In the genomic region with DNA sequence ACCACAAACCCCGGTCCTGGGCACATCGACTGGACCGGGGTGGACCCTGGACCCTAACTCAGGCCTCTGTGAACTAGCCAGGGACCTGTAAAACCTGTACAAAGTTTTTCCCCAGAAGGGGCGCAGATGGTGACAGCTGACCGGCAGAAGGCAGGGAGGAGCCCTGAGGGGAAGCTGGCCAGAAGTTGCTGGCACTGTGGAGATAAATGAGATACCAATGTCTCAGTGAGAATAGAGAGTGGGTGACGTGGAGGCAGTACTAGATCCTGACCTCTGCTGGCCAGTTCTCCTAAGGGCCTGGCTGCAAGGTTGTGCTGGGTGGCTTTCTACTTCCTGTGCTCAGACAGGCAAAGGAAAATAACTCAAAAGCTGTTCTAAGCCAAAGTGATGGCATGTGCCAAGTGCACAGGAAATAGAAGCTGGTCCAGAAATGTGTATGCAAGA, we compare ENCODE assay signal across 8 cellular contexts. TPM values are rescaled to one million over a fixed set of nuclear protein-coding genes. Genes with fewer than 3 reads are reported as not detected.
DNase-seq lines count a peak whose midpoint lies in the region; ATAC-seq and TF ChIP-seq lines count a peak whose summit lies in the region.

No MANE protein-coding gene starts in this region.

- H3K27me3 ChIP-seq in OCI-LY3 (ENCODE audit: low read depth, low read length), result peaks cover 25% of the 10 kb centered on the region

- H3K27ac ChIP-seq in OCI-LY3 (ENCODE audit: low read length) (no peak overlapping the region), cingulate gyrus (ENCODE audit: low read depth, low read length) (peak overlapping the region; percentile 44)

- TF ChIP-seq CTCF in HFF-Myc (IDR thresholded peaks at IDR 0.05; ENCODE audit: low read depth, low read length, missing control alignments) (peak; percentile 58), OCI-LY3 (IDR thresholded peaks at IDR 0.05; ENCODE audit: low read depth, low read length) (peak; percentile 26; the same call in 1 of the 2 replicates), omental fat pad (IDR thresholded peaks at IDR 0.05) (no peak)

- DNase-seq in GDM1 (lab: John Stamatoyannopoulos, UW), result peak; percentile 14
- peak; percentile 51 for DNase-seq in HFF-Myc (ENCODE audit: extremely low read depth, low read depth)
- DNase-seq in omental fat pad (ENCODE audit: low spot score), result no peak
- no peak for DNase-seq in mucosa of gallbladder (ENCODE audit: low spot score)
- DNase-seq in retina, result no peak
- DNase-seq in D341Med (ENCODE audit: low spot score), result no peak

- ATAC-seq in omental fat pad (ENCODE audit: low FRiP score), result peak; percentile 29

- H3K4me3 ChIP-seq in HFF-Myc (replicated peaks; ENCODE audit: low read depth, low read length) (no peak overlapping the region), OCI-LY3 (ENCODE audit: low read length) (no peak overlapping the region)

- no peaks in the 10 kb centered on the region for H3K36me3 ChIP-seq in OCI-LY3 (replicated peaks; ENCODE audit: low read depth, low read length)

- H4K20me1 ChIP-seq in OCI-LY3 (ENCODE audit: insufficient read depth, low read length), result no peaks in the 10 kb centered on the region

- H3K4me1 ChIP-seq in OCI-LY3 (ENCODE audit: low read length), result peaks cover 13% of the 10 kb centered on the region

- no peak overlapping the region for H3K4me2 ChIP-seq in OCI-LY3 (ENCODE audit: low read length)

- H2AFZ ChIP-seq in OCI-LY3 (ENCODE audit: low read depth, low read length), result no peak overlapping the region

- no peaks in the 10 kb centered on the region for H3K79me2 ChIP-seq in OCI-LY3 (ENCODE audit: low read length)

- H3K9ac ChIP-seq in OCI-LY3 (ENCODE audit: low read length), result no peak overlapping the region

- H3K9me3 ChIP-seq in OCI-LY3 (ENCODE audit: insufficient read depth, low read length), result no peaks in the 10 kb centered on the region

RNA-seq across cellular contexts. Expression of a gene that starts 10.6 kb away (rescaled TPM):
- 100 to 1,000 TPM in 2 of 4 donors, 10 to 100 TPM in 2; 42.4 to 114 (median 91.6) TPM for total RNA-seq in omental fat pad
- total RNA-seq in mucosa of gallbladder, result 124 TPM

RNA-seq across cellular contexts. Expression of a gene that starts 35.2 kb away (rescaled TPM):
- 100 to 1,000 TPM; 218 to 456 (median 415) TPM for total RNA-seq in omental fat pad
- total RNA-seq in mucosa of gallbladder, result 63.6 TPM

Comparison
In these comparisons a context has a peak if more than half of its experiments do, and no peak if none do; other contexts are left out.
1. DNase-seq: peak in GDM1 (single experiment) and HFF-Myc (single experiment); none in omental fat pad (single experiment), mucosa of gallbladder (single experiment), retina (single experiment) and D341Med (single experiment).
2. CTCF ChIP-seq: peak in HFF-Myc (single experiment) and OCI-LY3 (single experiment); none in omental fat pad (0 of 3).